19 cellular contexts compared by ENCODE assay signal in the genomic region with DNA sequence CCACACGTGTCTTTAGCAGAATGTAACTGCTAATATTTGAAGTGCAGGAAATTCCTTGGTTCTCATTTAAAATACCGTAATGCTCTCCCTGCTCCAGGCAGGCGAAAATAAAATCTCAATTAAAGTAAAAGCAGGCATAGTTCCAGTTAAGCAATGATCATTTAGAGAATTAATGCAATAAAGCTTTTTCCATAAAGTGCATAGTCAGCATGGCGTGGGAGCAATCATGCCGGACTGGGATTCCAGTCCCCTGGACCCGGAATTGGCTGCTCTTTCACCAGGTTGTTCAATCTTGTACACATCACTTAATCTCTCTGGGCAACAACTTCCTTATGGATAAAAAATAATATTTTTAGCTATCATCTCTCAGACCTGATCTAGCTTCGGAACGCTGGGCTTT.
"Had no signal": no experiment of that assay in that cellular context is flagged by ENCODE, and none has a peak within 500 bp of the region (broad histone marks: within the 10 kb centered on the region; RNA-seq: fewer than 3 reads in every experiment).

No MANE protein-coding gene starts in this region.

- H3K4me1 Mint-ChIP-seq: naive thymus-derived CD8-positive, alpha-beta T cell had no signal

- H3K36me3 ChIP-seq: colonic mucosa, gastroesophageal sphincter, neutrophil, sigmoid colon, stomach, thoracic aorta, transverse colon had no signal

- DNase-seq: colonic mucosa; dermis blood vessel endothelial cell; glutamatergic neuron; left colon; left ventricle myocardium superior; naive thymus-derived CD8-positive, alpha-beta T cell; psoas muscle; retina; sigmoid colon; stimulated activated CD4-positive, alpha-beta T cell treated with anti-CD3 and anti-CD28 coated beads, Interleukin-12 subunit alpha, Interleukin-12 subunit beta, amount 100 ng/mL, for 4 hours; stimulated activated naive CD4-positive, alpha-beta T cell; stomach; substantia nigra; transverse colon had no signal

- H3K36me3 Mint-ChIP-seq: naive thymus-derived CD8-positive, alpha-beta T cell had no signal

- H3K4me3 Mint-ChIP-seq: naive thymus-derived CD8-positive, alpha-beta T cell had no signal

- H3K4me3 ChIP-seq: colonic mucosa, gastroesophageal sphincter, lung, psoas muscle, sigmoid colon, skin epidermis, stomach, thoracic aorta, transverse colon had no signal

- H3K9me3 ChIP-seq: colonic mucosa, gastroesophageal sphincter, neutrophil, psoas muscle, sigmoid colon, stomach, thoracic aorta, transverse colon had no signal

- H3K4me1 ChIP-seq: colonic mucosa, psoas muscle had no signal

- H3K27ac ChIP-seq: colonic mucosa, neutrophil, psoas muscle, skin epidermis, thoracic aorta had no signal

- H3K27me3 ChIP-seq: colonic mucosa, gastroesophageal sphincter, neutrophil, sigmoid colon, stomach, transverse colon had no signal

- H3K27me3 Mint-ChIP-seq: naive thymus-derived CD8-positive, alpha-beta T cell had no signal

- H3K27ac Mint-ChIP-seq: naive thymus-derived CD8-positive, alpha-beta T cell had no signal

- ATAC-seq: left colon; left ventricle myocardium superior; naive thymus-derived CD8-positive, alpha-beta T cell; psoas muscle had no signal
